In the genomic region with DNA sequence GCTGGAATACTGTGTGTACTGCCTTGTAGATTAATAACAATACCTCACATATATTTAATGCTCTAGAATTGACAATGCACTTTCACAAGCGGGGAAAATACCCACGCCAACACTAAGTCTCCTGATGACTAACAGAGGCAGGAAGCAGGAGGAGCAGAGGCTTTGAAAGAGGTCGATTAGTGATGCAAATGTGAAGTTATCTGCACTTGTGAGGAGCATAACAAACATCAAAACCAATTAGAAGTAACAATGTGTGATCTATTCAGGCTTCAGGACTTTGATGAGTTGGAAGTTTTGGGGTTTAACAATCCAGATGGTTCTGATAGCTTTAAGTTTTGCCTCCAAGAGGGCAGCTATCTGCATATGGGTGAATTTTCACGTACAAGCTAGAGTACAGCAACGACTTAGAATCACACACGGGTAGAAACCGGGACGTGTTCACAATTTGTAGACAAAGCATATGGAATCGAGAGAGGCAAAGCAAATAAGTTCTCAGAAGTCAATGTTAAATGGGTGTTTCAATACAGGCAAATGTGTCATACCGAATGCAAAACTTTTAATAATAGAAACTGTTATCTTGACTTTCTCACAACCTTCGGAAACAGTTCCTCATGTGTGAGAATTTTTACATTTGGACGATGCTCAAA, we compare ENCODE assay signal across 1 cellular context.
A peak's percentile ranks its signal among the peaks of the same experiment; 100 is the strongest.
TF ChIP-seq lines count a peak whose summit lies in the region.

No MANE protein-coding gene starts in this region.

TF ChIP-seq in GM12878, 131 proteins besides CTCF, POLR2A, EP300 and RAD21 (continued from another document):
- TF ChIP-seq, protein P1, sequence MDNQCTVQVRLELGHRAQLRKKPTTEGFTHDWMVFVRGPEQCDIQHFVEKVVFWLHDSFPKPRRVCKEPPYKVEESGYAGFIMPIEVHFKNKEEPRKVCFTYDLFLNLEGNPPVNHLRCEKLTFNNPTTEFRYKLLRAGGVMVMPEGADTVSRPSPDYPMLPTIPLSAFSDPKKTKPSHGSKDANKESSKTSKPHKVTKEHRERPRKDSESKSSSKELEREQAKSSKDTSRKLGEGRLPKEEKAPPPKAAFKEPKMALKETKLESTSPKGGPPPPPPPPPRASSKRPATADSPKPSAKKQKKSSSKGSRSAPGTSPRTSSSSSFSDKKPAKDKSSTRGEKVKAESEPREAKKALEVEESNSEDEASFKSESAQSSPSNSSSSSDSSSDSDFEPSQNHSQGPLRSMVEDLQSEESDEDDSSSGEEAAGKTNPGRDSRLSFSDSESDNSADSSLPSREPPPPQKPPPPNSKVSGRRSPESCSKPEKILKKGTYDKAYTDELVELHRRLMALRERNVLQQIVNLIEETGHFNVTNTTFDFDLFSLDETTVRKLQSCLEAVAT (IDR thresholded peaks at IDR 0.05) = peak; percentile 88
- TF ChIP-seq JUNB (IDR thresholded peaks at IDR 0.05) (peak; percentile 99), NFIC (IDR thresholded peaks at IDR 0.05; ENCODE audit: low read depth, low read length) (peak; percentile 99), TBL1XR1 (IDR thresholded peaks at IDR 0.05; ENCODE audit: low read depth, low read length) (peak; percentile 92), RFX5 (IDR thresholded peaks at IDR 0.05; ENCODE audit: low read depth, low read length) (no peak), KLF5 (IDR thresholded peaks at IDR 0.05; ENCODE audit: partially characterized antibody) (peak; percentile 74), TCF12 (IDR thresholded peaks at IDR 0.05; ENCODE audit: low read depth, low read length) (peak; percentile 80), ASH2L (IDR thresholded peaks at IDR 0.05; ENCODE audit: borderline replicate concordance, low read depth) (0 out of 2 replicates have a peak, but pooled peaks have one; percentile 80)
TF ChIP-seq in GM12878: peak in this region for 65.
